Comparison of ENCODE assay signal across 7 cellular contexts in the genomic region with DNA sequence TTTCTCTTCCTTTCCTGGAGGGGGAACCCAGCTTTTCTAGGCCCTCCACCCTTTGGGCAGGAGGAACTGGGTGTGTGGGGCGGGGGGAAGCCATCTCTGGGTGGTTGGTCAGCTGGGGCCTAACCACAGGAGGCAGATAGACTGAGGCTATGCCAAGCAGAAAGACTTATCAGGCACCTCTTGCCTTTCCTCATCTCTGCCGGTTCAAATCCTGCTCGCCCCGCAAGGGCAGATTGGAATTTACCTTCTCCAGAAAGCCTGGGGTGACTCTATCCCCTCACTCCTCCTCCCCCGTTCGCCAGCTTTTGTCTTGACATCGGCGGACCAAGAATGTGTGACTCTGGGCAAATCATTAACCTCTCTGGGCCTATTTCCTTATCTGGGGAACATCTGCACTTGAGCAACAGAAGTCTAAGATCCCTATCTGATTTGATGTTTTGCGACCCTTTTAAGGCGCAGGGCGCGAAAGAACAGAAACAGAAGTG. TPM values are rescaled to one million over a fixed set of nuclear protein-coding genes. Genes with fewer than 3 reads are reported as not detected.
DNase-seq lines count a peak whose midpoint lies in the region; ATAC-seq, FAIRE-seq and TF ChIP-seq lines count a peak whose summit lies in the region.

No MANE protein-coding gene starts in this region.

- H2AFZ ChIP-seq in HepG2 (ENCODE audit: low read length): peak overlapping the region; percentile 87

- H3K27ac ChIP-seq in HUES64 (ENCODE audit: low read depth, low read length) (peak overlapping the region; percentile 96), caudate nucleus (ENCODE audit: low read depth, low read length) (peak overlapping the region; percentile 93), HepG2 (ENCODE audit: extremely low read length, insufficient read depth, low read length) (peak overlapping the region; percentile 95)

- peak; percentile 0 to 5; a peak in 2 of 4 replicates for TF ChIP-seq POLR2A in HepG2 (IDR thresholded peaks at IDR 0.05; ENCODE audit: insufficient read depth in 1 of 2, low read depth in 2 of 2, low read length in 2 of 2)

- DNase-seq in GM06990 (ENCODE audit: extremely low read depth, insufficient read length): peak; percentile 54
- DNase-seq in T-helper 2 cell: peak in 3 of 5 experiments; percentile 7 to 61 (median 21)
- peak in 24 of 61 donors; percentile 3 to 64 (median 41) for DNase-seq in caudate nucleus (lab: John Stamatoyannopoulos, UW)
- DNase-seq in HepG2 (ENCODE audit: low spot score): peak; percentile 60
- peak; percentile 10 for DNase-seq in stimulated activated CD8-positive, alpha-beta memory T cell treated with anti-CD3 and anti-CD28 coated beads, Interleukin-4, amount 100 ng/mL, for 24 hours (ENCODE audit: low read depth)

- no peaks in the 10 kb centered on the region; the same call in 1 of the 2 replicates for H3K36me3 ChIP-seq in GM06990 (ENCODE audit: control insufficient read depth, insufficient read depth, low read length)
- peaks cover 19% of the 10 kb centered on the region for H3K36me3 ChIP-seq in HUES64 (ENCODE audit: insufficient read depth, low read length)
- H3K36me3 ChIP-seq in HepG2 (replicated peaks in 1 of 2; ENCODE audit: control insufficient read depth in 1 of 2, insufficient read depth in 2 of 2, low read length in 2 of 2): peaks cover 0 to 7% of the 10 kb centered on the region in 2 experiments; a peak in 2 of 5 replicates

- WGBS in HUES64: 2% methylated on average over 12 of the region's 12 CpGs
- 1% methylated on average over 12 of the region's 12 CpGs for WGBS in HepG2 (ENCODE audit: low lambda C conversion rate)

- H3K79me2 ChIP-seq in HepG2 (ENCODE audit: insufficient read depth, low read length): peaks cover 47% of the 10 kb centered on the region

- in situ Hi-C loops in HepG2 (cut with HindIII; ENCODE audit: extremely low pct_ligation_motif_present, low pct_unique_long_range_greater_than_20kb): no loop called here

- no peak for FAIRE-seq in HepG2 (lab: Jason Lieb, UNC)

- peak overlapping the region; percentile 95 for H3K4me2 ChIP-seq in HepG2 (ENCODE audit: low read depth, low read length)

- peak; percentile 35 for ATAC-seq in GM21619 (IDR thresholded peaks at IDR 0.05; ENCODE audit: unreplicated experiment)
- peak; percentile 63 for ATAC-seq in HepG2

- TSS peak; percentile 80 for BruUV-seq in HepG2 (replicated peaks; lab: Mats Ljungman, UMichigan)

- H3K9ac ChIP-seq in HUES64 (ENCODE audit: low read depth, low read length): peak overlapping the region; percentile 98
- H3K9ac ChIP-seq in HepG2 (ENCODE audit: insufficient read depth, low read depth, low read length): peak overlapping the region; percentile 96

- CTCF ChIA-PET in HepG2 (lab: Yijun Ruan, JAX; ENCODE audit: low intra/inter-chr PET ratio, low total read pairs): no interaction called here

- peaks cover 24% of the 10 kb centered on the region for H4K20me1 ChIP-seq in HepG2 (ENCODE audit: insufficient read depth, low read length)

- intact Hi-C loops in HepG2 (cut with micrococcal nuclease; ENCODE audit: unreplicated experiment): no loop called here

- TF ChIP-seq RAD21 in HepG2 (CRISPR knock-in tag; IDR thresholded peaks at IDR 0.05): no peak

- POLR2A ChIA-PET in HepG2 (lab: Yijun Ruan, JAX): interaction anchor here (1.0 to 1.4 kb wide), 4 partner anchors 8 to 607 kb away, joined by 3 to 4 read pairs (median 4); a partner anchor contains a TSS

- peak overlapping the region; percentile 98 for H3K4me3 ChIP-seq in GM06990 (replicated peaks; ENCODE audit: low read depth, low read length)
- H3K4me3 ChIP-seq in HUES64 (ENCODE audit: low read length): peak overlapping the region; percentile 91
- peak overlapping the region; percentile 92 to 97 (median 95) for H3K4me3 ChIP-seq in HepG2 (replicated peaks in 1 of 3; ENCODE audit: insufficient read depth in 1 of 3, low read depth in 2 of 3, low read length in 3 of 3)

- TF ChIP-seq CTCF in GM06990 (IDR thresholded peaks at IDR 0.05; ENCODE audit: insufficient read depth, low read length, poor library complexity, severe bottlenecking) (no peak), HepG2 (CRISPR knock-in tag; IDR thresholded peaks at IDR 0.05) (no peak)

- peaks cover 15% of the 10 kb centered on the region for H3K4me1 ChIP-seq in HUES64 (ENCODE audit: insufficient read depth, low read length)
- H3K4me1 ChIP-seq in HepG2 (ENCODE audit: insufficient read depth, low read length): peaks cover 32% of the 10 kb centered on the region

- no peaks in the 10 kb centered on the region for H3K27me3 ChIP-seq in GM06990 (replicated peaks; ENCODE audit: control insufficient read depth, insufficient read depth, low read length)
- no peaks in the 10 kb centered on the region for H3K27me3 ChIP-seq in HUES64 (ENCODE audit: insufficient read depth, low read length)
- H3K27me3 ChIP-seq in HepG2 (ENCODE audit: control insufficient read depth in 1 of 2, insufficient read depth in 2 of 2, low read length in 2 of 2): no peaks in the 10 kb centered on the region; a peak in 1 of 5 replicates

- H3K9me3 ChIP-seq in HUES64 (ENCODE audit: insufficient read depth, low read depth, low read length) (no peaks in the 10 kb centered on the region), HepG2 (ENCODE audit: low read length) (no peaks in the 10 kb centered on the region)

- TF ChIP-seq EP300 in HepG2 (IDR thresholded peaks at IDR 0.05; ENCODE audit: low read depth in 2 of 2, low read length in 2 of 2) (no peak), HepG2 (CRISPR knock-in tag; IDR thresholded peaks at IDR 0.05; ENCODE audit: borderline replicate concordance) (no peak)

TF ChIP-seq in HepG2, 621 proteins besides CTCF, POLR2A, EP300 and RAD21 (continues in another document):
- TF ChIP-seq ZNF256 (CRISPR knock-in tag; conservative IDR thresholded peaks at IDR 0.05) (no peak), ZNF570 (CRISPR knock-in tag; IDR thresholded peaks at IDR 0.05; ENCODE audit: borderline replicate concordance) (0 out of 2 replicates have a peak, but pooled peaks have one; percentile 32), SRSF9 (IDR thresholded peaks at IDR 0.05; ENCODE audit: borderline replicate concordance, insufficient read depth, low read depth, low read length, poor library complexity, severe bottlenecking) (no peak)
- TF ChIP-seq, protein P1, sequence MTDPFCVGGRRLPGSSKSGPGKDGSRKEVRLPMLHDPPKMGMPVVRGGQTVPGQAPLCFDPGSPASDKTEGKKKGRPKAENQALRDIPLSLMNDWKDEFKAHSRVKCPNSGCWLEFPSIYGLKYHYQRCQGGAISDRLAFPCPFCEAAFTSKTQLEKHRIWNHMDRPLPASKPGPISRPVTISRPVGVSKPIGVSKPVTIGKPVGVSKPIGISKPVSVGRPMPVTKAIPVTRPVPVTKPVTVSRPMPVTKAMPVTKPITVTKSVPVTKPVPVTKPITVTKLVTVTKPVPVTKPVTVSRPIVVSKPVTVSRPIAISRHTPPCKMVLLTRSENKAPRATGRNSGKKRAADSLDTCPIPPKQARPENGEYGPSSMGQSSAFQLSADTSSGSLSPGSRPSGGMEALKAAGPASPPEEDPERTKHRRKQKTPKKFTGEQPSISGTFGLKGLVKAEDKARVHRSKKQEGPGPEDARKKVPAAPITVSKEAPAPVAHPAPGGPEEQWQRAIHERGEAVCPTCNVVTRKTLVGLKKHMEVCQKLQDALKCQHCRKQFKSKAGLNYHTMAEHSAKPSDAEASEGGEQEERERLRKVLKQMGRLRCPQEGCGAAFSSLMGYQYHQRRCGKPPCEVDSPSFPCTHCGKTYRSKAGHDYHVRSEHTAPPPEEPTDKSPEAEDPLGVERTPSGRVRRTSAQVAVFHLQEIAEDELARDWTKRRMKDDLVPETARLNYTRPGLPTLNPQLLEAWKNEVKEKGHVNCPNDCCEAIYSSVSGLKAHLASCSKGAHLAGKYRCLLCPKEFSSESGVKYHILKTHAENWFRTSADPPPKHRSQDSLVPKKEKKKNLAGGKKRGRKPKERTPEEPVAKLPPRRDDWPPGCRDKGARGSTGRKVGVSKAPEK (CRISPR knock-in tag; IDR thresholded peaks at IDR 0.05; ENCODE audit: borderline replicate concordance): 0 out of 2 replicates have a peak, but pooled peaks have one; percentile 10
- TF ChIP-seq, protein P2, sequence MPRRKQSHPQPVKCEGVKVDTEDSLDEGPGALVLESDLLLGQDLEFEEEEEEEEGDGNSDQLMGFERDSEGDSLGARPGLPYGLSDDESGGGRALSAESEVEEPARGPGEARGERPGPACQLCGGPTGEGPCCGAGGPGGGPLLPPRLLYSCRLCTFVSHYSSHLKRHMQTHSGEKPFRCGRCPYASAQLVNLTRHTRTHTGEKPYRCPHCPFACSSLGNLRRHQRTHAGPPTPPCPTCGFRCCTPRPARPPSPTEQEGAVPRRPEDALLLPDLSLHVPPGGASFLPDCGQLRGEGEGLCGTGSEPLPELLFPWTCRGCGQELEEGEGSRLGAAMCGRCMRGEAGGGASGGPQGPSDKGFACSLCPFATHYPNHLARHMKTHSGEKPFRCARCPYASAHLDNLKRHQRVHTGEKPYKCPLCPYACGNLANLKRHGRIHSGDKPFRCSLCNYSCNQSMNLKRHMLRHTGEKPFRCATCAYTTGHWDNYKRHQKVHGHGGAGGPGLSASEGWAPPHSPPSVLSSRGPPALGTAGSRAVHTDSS (CRISPR knock-in tag; conservative IDR thresholded peaks at IDR 0.05): no peak

RNA-seq across cellular contexts. Expression of a gene that starts 0.6 kb away (rescaled TPM):
- polyA plus RNA-seq in HUES64 (2013, experiment 1 of 2): 144 TPM
- polyA plus RNA-seq in HUES64 (2013, experiment 2 of 2): 132 TPM
- 140 and 180 TPM in 2 replicates for total RNA-seq in HepG2 (2016; rRNA removed; fragmentation: Illumina TruSeq; extraction: Trizol)
- total RNA-seq in HepG2 (2016; cell fraction: cytosol; rRNA removed; fragmentation: Illumina TruSeq; extraction: Trizol; ENCODE audit: low read depth): 54.9 and 58.3 TPM in 2 replicates
- 130 and 180 TPM in 2 replicates for total RNA-seq in HepG2 (2016; cell fraction: insoluble cytoplasmic fraction; rRNA removed; fragmentation: Illumina TruSeq; extraction: Trizol)
- 96.5 and 104 TPM in 2 replicates for total RNA-seq in HepG2 (2016; cell fraction: membrane; rRNA removed; fragmentation: Illumina TruSeq; extraction: Trizol)
- total RNA-seq in HepG2 (2016; cell fraction: nucleus; rRNA removed; fragmentation: Illumina TruSeq; extraction: Trizol): 98.4 and 111 TPM in 2 replicates
- 406 and 460 TPM in 2 replicates for polyA plus RNA-seq in HepG2 (2011; rRNA removed)
- polyA plus RNA-seq in HepG2 (2011; cell fraction: cytosol; rRNA removed): 317 and 416 TPM in 2 replicates
- 244 and 272 TPM in 2 replicates for polyA plus RNA-seq in HepG2 (2011; cell fraction: nucleus; rRNA removed)
- 137 and 249 TPM in 2 replicates for polyA plus RNA-seq in HepG2 (2012)
- polyA plus RNA-seq in HepG2 (2016; cell fraction: cytosol; fragmentation: Illumina TruSeq; extraction: Trizol; ENCODE audit: low read depth): 43.9 and 53.1 TPM in 2 replicates
- polyA plus RNA-seq in HepG2 (2016; cell fraction: insoluble cytoplasmic fraction; fragmentation: Illumina TruSeq; extraction: Trizol; ENCODE audit: low read depth): 204 and 207 TPM in 2 replicates
- 86.2 and 94.6 TPM in 2 replicates for polyA plus RNA-seq in HepG2 (2016; cell fraction: membrane; fragmentation: Illumina TruSeq; extraction: Trizol; ENCODE audit: low read depth)
- 141 and 166 TPM in 2 replicates for polyA plus RNA-seq in HepG2 (2016; cell fraction: nucleus; fragmentation: Illumina TruSeq; extraction: Trizol; ENCODE audit: insufficient read depth, low read depth)
- 365 and 608 TPM in 2 replicates for polyA minus RNA-seq in HepG2 (2011; rRNA and poly(A)+ RNA removed; ENCODE audit: low replicate concordance)
- 230 and 276 TPM in 2 replicates for polyA minus RNA-seq in HepG2 (2011; cell fraction: cytosol; rRNA and poly(A)+ RNA removed)
- polyA minus RNA-seq in HepG2 (2011; cell fraction: nucleus; rRNA and poly(A)+ RNA removed): 219 and 236 TPM in 2 replicates
